ENCODE assay signal across 1 cellular context in genomic region chr1:59396387-59396786, GRCh38.
A peak's percentile ranks its signal among the peaks of the same experiment; 100 is the strongest.
TF ChIP-seq lines count a peak whose summit lies in the region.

No MANE protein-coding gene starts in this region.

TF ChIP-seq in K562, 482 proteins besides CTCF, POLR2A, EP300 and RAD21 (continued from another document and continues in another):
- no peak for TF ChIP-seq ZNF316 (IDR thresholded peaks at IDR 0.05)
- no peak for TF ChIP-seq ARNT (IDR thresholded peaks at IDR 0.05)
- TF ChIP-seq XRCC3 (IDR thresholded peaks at IDR 0.05): no peak
- TF ChIP-seq SNIP1 (IDR thresholded peaks at IDR 0.05; ENCODE audit: low read depth): no peak
- TF ChIP-seq SMARCB1 (IDR thresholded peaks at IDR 0.05; ENCODE audit: insufficient read length, low read depth): no peak
- TF ChIP-seq HMGN3 (IDR thresholded peaks at IDR 0.05; ENCODE audit: borderline replicate concordance, extremely low read depth, insufficient read length, low read depth, low read length): no peak
- TF ChIP-seq ETV6 (IDR thresholded peaks at IDR 0.05; ENCODE audit: borderline replicate concordance in 1 of 2, low read depth in 2 of 2, low read length in 1 of 2): 0 out of 4 replicates have a peak, but pooled peaks of 1 of the 2 experiments have one; percentile 53
- TF ChIP-seq ETV6 (CRISPR knock-in tag; IDR thresholded peaks at IDR 0.05; ENCODE audit: borderline replicate concordance): no peak
- TF ChIP-seq ZNF518B (CRISPR knock-in tag; IDR thresholded peaks at IDR 0.05): no peak
- no peak for TF ChIP-seq TAF7 (tag; IDR thresholded peaks at IDR 0.05)
- TF ChIP-seq ADNP (tag; IDR thresholded peaks at IDR 0.05): no peak
- no peak for TF ChIP-seq PHB (CRISPR knock-in tag; IDR thresholded peaks at IDR 0.05)
- TF ChIP-seq SP1 (CRISPR knock-in tag; IDR thresholded peaks at IDR 0.05): no peak
- no peak for TF ChIP-seq MCM5 (IDR thresholded peaks at IDR 0.05; ENCODE audit: low read depth)
- no peak for TF ChIP-seq HDAC3 (IDR thresholded peaks at IDR 0.05; ENCODE audit: borderline replicate concordance, partially characterized antibody)
- peak; percentile 80 for TF ChIP-seq GATA2 (CRISPR knock-in tag; IDR thresholded peaks at IDR 0.05)
- peak; percentile 35 to 59; a peak in 2 of 4 replicates for TF ChIP-seq KDM1A (IDR thresholded peaks at IDR 0.05)
- no peak for TF ChIP-seq ZBTB2 (IDR thresholded peaks at IDR 0.05)
- no peak for TF ChIP-seq PREB (CRISPR knock-in tag; IDR thresholded peaks at IDR 0.05)
- no peak for TF ChIP-seq ZNF551 (CRISPR knock-in tag; IDR thresholded peaks at IDR 0.05)
- peak; percentile 55 for TF ChIP-seq ARID1B (IDR thresholded peaks at IDR 0.05)
- no peak for TF ChIP-seq KLF1 (tag; IDR thresholded peaks at IDR 0.05)
- TF ChIP-seq TAF1 (IDR thresholded peaks at IDR 0.05; ENCODE audit: control insufficient read depth, extremely low read depth, insufficient read depth, low read length, severe bottlenecking): no peak
- TF ChIP-seq SFPQ (IDR thresholded peaks at IDR 0.05; ENCODE audit: low read depth, low read length): no peak
- TF ChIP-seq ZNF707 (CRISPR knock-in tag; conservative IDR thresholded peaks at IDR 0.05): no peak
- TF ChIP-seq CREB3L1 (IDR thresholded peaks at IDR 0.05; ENCODE audit: borderline replicate concordance, low read depth): no peak
- TF ChIP-seq ZNF212 (CRISPR knock-in tag; IDR thresholded peaks at IDR 0.05): no peak
- TF ChIP-seq DNMT1 (IDR thresholded peaks at IDR 0.05): no peak
- TF ChIP-seq ZNF780A (CRISPR knock-in tag; IDR thresholded peaks at IDR 0.05): no peak
- TF ChIP-seq IRF2 (CRISPR knock-in tag; IDR thresholded peaks at IDR 0.05): no peak
- TF ChIP-seq ZMIZ1 (IDR thresholded peaks at IDR 0.05; ENCODE audit: low read depth in 2 of 2, low read length in 2 of 2): no peak
- TF ChIP-seq GTF2A2 (tag; IDR thresholded peaks at IDR 0.05): no peak
- no peak for TF ChIP-seq PCBP2 (IDR thresholded peaks at IDR 0.05; ENCODE audit: low read depth, low read length, poor library complexity, severe bottlenecking)
- no peak for TF ChIP-seq FOXJ2 (tag; IDR thresholded peaks at IDR 0.05)
- no peak for TF ChIP-seq SNRNP70 (optimal IDR thresholded peaks at IDR 0.05; ENCODE audit: low read depth, low read length)
- TF ChIP-seq AFF4 (CRISPR knock-in tag; IDR thresholded peaks at IDR 0.05): no peak
- no peak for TF ChIP-seq ZBTB1 (CRISPR knock-in tag; IDR thresholded peaks at IDR 0.05; ENCODE audit: borderline replicate concordance, low read depth)
- TF ChIP-seq RCOR1 (IDR thresholded peaks at IDR 0.05; ENCODE audit: borderline replicate concordance in 1 of 2, low read depth in 2 of 2, low read length in 2 of 2): peak in 1 of 2 experiments; percentile 96; a peak in 2 of 4 replicates
- peak; percentile 64; the same call in 1 of the 2 replicates for TF ChIP-seq SMARCE1 (IDR thresholded peaks at IDR 0.05)
- no peak for TF ChIP-seq ZNF589 (CRISPR knock-in tag; IDR thresholded peaks at IDR 0.05; ENCODE audit: low read depth)
- TF ChIP-seq ILK (tag; IDR thresholded peaks at IDR 0.05; ENCODE audit: borderline replicate concordance, low read depth): no peak
- no peak for TF ChIP-seq ELK1 (CRISPR knock-in tag; IDR thresholded peaks at IDR 0.05)
- no peak for TF ChIP-seq FOXK2 (conservative IDR thresholded peaks at IDR 0.05 in 1 of 2, IDR thresholded peaks at IDR 0.05 in 1 of 2; ENCODE audit: low read depth in 2 of 2)
- TF ChIP-seq ZNF280A (IDR thresholded peaks at IDR 0.05; ENCODE audit: low read depth, partially characterized antibody): no peak
- TF ChIP-seq NFYB (IDR thresholded peaks at IDR 0.05; ENCODE audit: extremely low read depth, insufficient read length): no peak
- no peak for TF ChIP-seq BRCA1 (IDR thresholded peaks at IDR 0.05)
- TF ChIP-seq BRCA1 (CRISPR knock-in tag; IDR thresholded peaks at IDR 0.05): no peak
- peak; percentile 19; the same call in 1 of the 2 replicates for TF ChIP-seq TEAD4 (IDR thresholded peaks at IDR 0.05; ENCODE audit: low read length)
- no peak for TF ChIP-seq TEAD4 (CRISPR knock-in tag; IDR thresholded peaks at IDR 0.05; ENCODE audit: borderline replicate concordance)
